ENCODE assay signal across 17 cellular contexts in the genomic region with DNA sequence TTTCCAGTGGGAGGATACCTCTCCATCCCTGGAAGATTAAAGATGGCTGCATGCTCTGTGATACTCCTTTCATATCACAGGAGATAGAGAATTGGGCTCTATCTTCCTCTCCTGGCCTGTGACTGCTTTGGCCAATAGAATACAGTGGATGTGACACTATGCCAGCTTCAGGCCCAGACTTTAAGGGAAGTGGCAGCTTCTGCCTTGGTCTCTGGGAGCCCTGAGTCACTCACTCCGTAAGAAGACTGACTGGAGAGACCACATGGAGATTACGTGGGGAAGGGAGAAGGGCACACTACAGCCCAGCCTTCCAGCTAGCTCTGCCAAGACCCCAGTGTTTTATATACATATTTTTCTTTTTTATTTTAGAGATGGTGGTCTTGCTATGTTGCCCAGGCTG. TPM values are rescaled to one million over a fixed set of nuclear protein-coding genes. Genes with fewer than 3 reads are reported as not detected.
DNase-seq lines count a peak whose midpoint lies in the region; ATAC-seq and FAIRE-seq lines count a peak whose summit lies in the region.
"Had no signal": no experiment of that assay in that cellular context is flagged by ENCODE, and none has a peak within 500 bp of the region (broad histone marks: within the 10 kb centered on the region; RNA-seq: fewer than 3 reads in every experiment).

No MANE protein-coding gene starts in this region.

- POLR2A ChIA-PET in activated CD8-positive, alpha-beta T cell treated with anti-CD3 and anti-CD28 coated beads, Interleukin-2, amount 10 ng/mL, durations not matched to agents 7 days and 5 days (lab: Charles Lee) = no interaction called here

- peak overlapping the region; percentile 33 for H3K27ac Mint-ChIP-seq in activated CD8-positive, alpha-beta T cell treated with anti-CD3 and anti-CD28 coated beads, Interleukin-2, amount 10 ng/mL, durations not matched to agents 7 days and 5 days
- H3K27ac Mint-ChIP-seq: endodermal cell had no signal

- H3K27me3 Mint-ChIP-seq in activated CD8-positive, alpha-beta T cell treated with anti-CD3 and anti-CD28 coated beads, Interleukin-2, amount 10 ng/mL, durations not matched to agents 7 days and 5 days (ENCODE audit: low read depth) = peaks cover 12% of the 10 kb centered on the region

- peaks cover 58% of the 10 kb centered on the region for H3K4me1 Mint-ChIP-seq in activated CD8-positive, alpha-beta T cell treated with anti-CD3 and anti-CD28 coated beads, Interleukin-2, amount 10 ng/mL, durations not matched to agents 7 days and 5 days (ENCODE audit: low read depth)

- DNase-seq in Daoy (ENCODE audit: low read depth) (peak; percentile 41), MV-4-11 (lab: John Stamatoyannopoulos, UW) (peak; percentile 92), pons (ENCODE audit: low spot score) (peak; percentile 62), NCI-H2081 treated with DMSO at 0.1 percent for 48 hours (lab: John Stamatoyannopoulos, UW) (no peak), GM19239 (ENCODE audit: insufficient read length, low spot score) (no peak), OCI-M2 (lab: John Stamatoyannopoulos, UW; ENCODE audit: unreplicated experiment) (no peak)
- no peak for DNase-seq in activated CD8-positive, alpha-beta T cell treated with anti-CD3 and anti-CD28 coated beads, Interleukin-2, amount 10 ng/mL, durations not matched to agents 7 days and 5 days
- DNase-seq: activated CD4-positive, alpha-beta T cell treated with anti-CD3 and anti-CD28 coated beads for 48 hours; activated effector memory CD4-positive, alpha-beta T cell treated with Interleukin-2 at 50 U/mL for 16 hours; brain microvascular endothelial cell; endodermal cell; IMR-90; left colon; NCI-H1930; NCI-H69 had no signal

- no peaks in the 10 kb centered on the region for H3K36me3 Mint-ChIP-seq in activated CD8-positive, alpha-beta T cell treated with anti-CD3 and anti-CD28 coated beads, Interleukin-2, amount 10 ng/mL, durations not matched to agents 7 days and 5 days (ENCODE audit: low read depth)

- no peak for ATAC-seq in activated CD8-positive, alpha-beta T cell treated with anti-CD3 and anti-CD28 coated beads, Interleukin-2, amount 10 ng/mL, durations not matched to agents 7 days and 5 days
- ATAC-seq: left colon had no signal

- no peaks in the 10 kb centered on the region for H3K9me3 Mint-ChIP-seq in activated CD8-positive, alpha-beta T cell treated with anti-CD3 and anti-CD28 coated beads, Interleukin-2, amount 10 ng/mL, durations not matched to agents 7 days and 5 days (ENCODE audit: insufficient read depth)
- H3K9me3 Mint-ChIP-seq: endodermal cell had no signal

- no peak for FAIRE-seq in GM19239 (lab: Jason Lieb, UNC)

- H3K4me3 Mint-ChIP-seq in activated CD8-positive, alpha-beta T cell treated with anti-CD3 and anti-CD28 coated beads, Interleukin-2, amount 10 ng/mL, durations not matched to agents 7 days and 5 days = no peak overlapping the region
- H3K4me3 Mint-ChIP-seq: endodermal cell had no signal

- CTCF ChIA-PET in activated CD8-positive, alpha-beta T cell treated with anti-CD3 and anti-CD28 coated beads, Interleukin-2, amount 10 ng/mL, durations not matched to agents 7 days and 5 days (lab: Charles Lee) = interaction anchor here (1.7 to 8.0 kb wide), 5 partner anchors 11 to 199 kb away, joined by 4 to 83 read pairs (median 23); a partner anchor contains a TSS

RNA-seq across cellular contexts. Expression of a gene that starts 10.4 kb away (rescaled TPM):
- 2.8 and 6.8 TPM in 2 replicates for total RNA-seq in Daoy (2014; rRNA removed; shearing (Covaris generic))
- total RNA-seq in activated CD8-positive, alpha-beta T cell treated with anti-CD3 and anti-CD28 coated beads, Interleukin-2, amount 10 ng/mL, durations not matched to agents 7 days and 5 days = not detected
- total RNA-seq: SK-MEL-5 had no signal

RNA-seq across cellular contexts. Expression of a gene that starts 26.3 kb away (rescaled TPM):
- 9.5 and 12.1 TPM in 2 replicates for total RNA-seq in Daoy (2014; rRNA removed; shearing (Covaris generic))
- 10 to 100 TPM; 33.1 to 34.5 TPM for total RNA-seq in activated CD8-positive, alpha-beta T cell treated with anti-CD3 and anti-CD28 coated beads, Interleukin-2, amount 10 ng/mL, durations not matched to agents 7 days and 5 days

RNA-seq across cellular contexts. Expression of a gene that starts 30.7 kb away (rescaled TPM):
- 0.54 TPM in 1 of 2 replicates, not detected in the other for total RNA-seq in Daoy (2014; rRNA removed; shearing (Covaris generic))
- 1 to 10 TPM; 1.3 to 1.7 TPM for total RNA-seq in activated CD8-positive, alpha-beta T cell treated with anti-CD3 and anti-CD28 coated beads, Interleukin-2, amount 10 ng/mL, durations not matched to agents 7 days and 5 days
- total RNA-seq: IMR-90, skeletal muscle tissue had no signal

Comparison
In these comparisons a context has a peak if more than half of its experiments do, and no peak if none do; other contexts are left out.
1. DNase-seq: peak in Daoy (single experiment), MV-4-11 (single experiment) and pons (single experiment); none in activated CD8-positive, alpha-beta T cell treated with anti-CD3 and anti-CD28 coated beads, Interleukin-2, amount 10 ng/mL, durations not matched to agents 7 days and 5 days (single experiment), NCI-H2081 treated with DMSO at 0.1 percent for 48 hours (single experiment), GM19239 (single experiment) and OCI-M2 (single experiment).